ENCODE assay signal across 7 cellular contexts in genomic region chr2:26032586-26033269, GRCh38. TPM values are rescaled to one million over a fixed set of nuclear protein-coding genes. Genes with fewer than 3 reads are reported as not detected.
DNase-seq lines count a peak whose midpoint lies in the region; ATAC-seq and TF ChIP-seq lines count a peak whose summit lies in the region.
"Not testable (repeated sequence)": the region's sequence is repeated elsewhere in the genome, so short reads cannot be mapped to it uniquely, and the experiment has no call there.

No MANE protein-coding gene starts in this region.

- intact Hi-C loops in left lung (cut with DNase I), result not testable (repeated sequence)
- intact Hi-C loops in psoas muscle (cut with DNase I), result loop anchor here (5.0 kb wide), 2 partner anchors 35 to 40 kb away; no protein-coding TSS in a partner anchor

- not testable (repeated sequence) for H3K27me3 Mint-ChIP-seq in activated T-helper 17 cell treated with anti-CD3 and anti-CD28 coated beads, Interleukin-2, amount 50 U/mL, for 72 hours; endothelial cell (ENCODE audit: unreplicated experiment)

- peak overlapping the region; percentile 64 to 77 for H3K4me3 ChIP-seq in left lung
- H3K4me3 ChIP-seq in psoas muscle, result peak overlapping the region; percentile 97

- peak overlapping the region; percentile 94 to 97 for H3K27ac ChIP-seq in left lung
- peak overlapping the region; percentile 98 for H3K27ac ChIP-seq in psoas muscle

- H3K36me3 Mint-ChIP-seq in activated T-helper 17 cell treated with anti-CD3 and anti-CD28 coated beads, Interleukin-2, amount 50 U/mL, for 72 hours (ENCODE audit: low read depth), result peaks cover 38% of the 10 kb centered on the region
- H3K36me3 Mint-ChIP-seq in endothelial cell (ENCODE audit: low read depth, unreplicated experiment), result not testable (repeated sequence)

- not testable (repeated sequence) for H3K9me3 Mint-ChIP-seq in activated T-helper 17 cell treated with anti-CD3 and anti-CD28 coated beads, Interleukin-2, amount 50 U/mL, for 72 hours; endothelial cell (ENCODE audit: unreplicated experiment)

- WGBS in psoas muscle, 3 donors, result 22 to 28% (median 24%) methylated on average over 23 to 24 of the region's 24 CpGs

- not testable (repeated sequence) for H3K27me3 ChIP-seq in left lung; psoas muscle (ENCODE audit: insufficient read depth in 3 of 3, low read length in 2 of 3)

- not testable (repeated sequence) for H3K9me3 ChIP-seq in left lung, psoas muscle

- H3K4me1 ChIP-seq in left lung (peaks cover 15 to 29% of the 10 kb centered on the region in 2 donors), psoas muscle (peaks cover 17% of the 10 kb centered on the region)

- TF ChIP-seq CTCF in GM13976 (IDR thresholded peaks at IDR 0.05; ENCODE audit: borderline replicate concordance, control extremely low read depth, extremely low read depth, insufficient read depth, missing control alignments); endothelial cell (IDR thresholded peaks at IDR 0.05; ENCODE audit: unreplicated experiment); left lung (IDR thresholded peaks at IDR 0.05); psoas muscle (IDR thresholded peaks at IDR 0.05): not testable (repeated sequence)

- peak overlapping the region; percentile 85 for H3K27ac Mint-ChIP-seq in activated T-helper 17 cell treated with anti-CD3 and anti-CD28 coated beads, Interleukin-2, amount 50 U/mL, for 72 hours
- H3K27ac Mint-ChIP-seq in endothelial cell (ENCODE audit: unreplicated experiment), result peak overlapping the region; percentile 83

- in situ Hi-C loops in GM13976 (cut with MboI; ENCODE audit: low sequenced_read_pairs, unreplicated experiment), result not testable (repeated sequence)

- peak overlapping the region; percentile 90 for H3K4me3 Mint-ChIP-seq in activated T-helper 17 cell treated with anti-CD3 and anti-CD28 coated beads, Interleukin-2, amount 50 U/mL, for 72 hours
- peak overlapping the region; percentile 95 for H3K4me3 Mint-ChIP-seq in endothelial cell (ENCODE audit: unreplicated experiment)

- peaks cover 11% of the 10 kb centered on the region for H3K4me1 Mint-ChIP-seq in activated T-helper 17 cell treated with anti-CD3 and anti-CD28 coated beads, Interleukin-2, amount 50 U/mL, for 72 hours
- peaks cover 23% of the 10 kb centered on the region for H3K4me1 Mint-ChIP-seq in endothelial cell (ENCODE audit: unreplicated experiment)

- DNase-seq in GM13976 (ENCODE audit: low spot score) (peak; percentile 58), NCI-H1417 (lab: John Stamatoyannopoulos, UW) (peak in 2 of 3 experiments; percentile 17 to 21)
- not testable (repeated sequence) for DNase-seq in endothelial cell (ENCODE audit: low spot score); left lung; psoas muscle

- ATAC-seq in HG02840 (IDR thresholded peaks at IDR 0.05; ENCODE audit: low FRiP score, unreplicated experiment) (peak; percentile 9), left lung (peak; percentile 52), psoas muscle (peak; percentile 28 to 46 (median 38))
- ATAC-seq in activated T-helper 17 cell treated with anti-CD3 and anti-CD28 coated beads, Interleukin-2, amount 50 U/mL, for 72 hours (replicated peaks), result not testable (repeated sequence)

- H3K36me3 ChIP-seq in left lung; psoas muscle (ENCODE audit: insufficient read depth in 1 of 2, low read depth in 1 of 2): not testable (repeated sequence)

RNA-seq across cellular contexts. Expression of gene RAB10, which starts 1.2 kb away (rescaled TPM):
- total RNA-seq in activated T-helper 17 cell treated with anti-CD3 and anti-CD28 coated beads, Interleukin-2, amount 50 U/mL, for 72 hours, result 100 to 1,000 TPM in 1 of 2 donors, 10 to 100 TPM in 1; 68.5 to 107 TPM
- total RNA-seq in endothelial cell (ENCODE audit: unreplicated experiment) (130 TPM), left lung (100 to 1,000 TPM; 114 to 175 TPM), psoas muscle (100 to 1,000 TPM; 131 to 164 (median 149) TPM)
- polyA plus RNA-seq in psoas muscle, result 100 to 1,000 TPM in 2 of 3 donors, 10 to 100 TPM in 1; 76.5 to 170 (median 116) TPM

RNA-seq across cellular contexts. Expression of gene KIF3C, which starts 50.4 kb away (rescaled TPM):
- 1 to 10 TPM; 3.0 to 3.4 TPM for total RNA-seq in activated T-helper 17 cell treated with anti-CD3 and anti-CD28 coated beads, Interleukin-2, amount 50 U/mL, for 72 hours
- total RNA-seq in endothelial cell (ENCODE audit: unreplicated experiment) (78.1 TPM), left lung (10 to 100 TPM in 1 of 2 donors, 1 to 10 TPM in 1; 5.4 to 10.3 TPM), psoas muscle (1 to 10 TPM; 1.3 to 3.3 (median 1.8) TPM)
- 1 to 10 TPM in 2 of 3 donors, under 1 TPM in 1; 0.82 to 2.9 (median 1.7) TPM for polyA plus RNA-seq in psoas muscle
